ENCODE assay signal across 29 cellular contexts in the genomic region with DNA sequence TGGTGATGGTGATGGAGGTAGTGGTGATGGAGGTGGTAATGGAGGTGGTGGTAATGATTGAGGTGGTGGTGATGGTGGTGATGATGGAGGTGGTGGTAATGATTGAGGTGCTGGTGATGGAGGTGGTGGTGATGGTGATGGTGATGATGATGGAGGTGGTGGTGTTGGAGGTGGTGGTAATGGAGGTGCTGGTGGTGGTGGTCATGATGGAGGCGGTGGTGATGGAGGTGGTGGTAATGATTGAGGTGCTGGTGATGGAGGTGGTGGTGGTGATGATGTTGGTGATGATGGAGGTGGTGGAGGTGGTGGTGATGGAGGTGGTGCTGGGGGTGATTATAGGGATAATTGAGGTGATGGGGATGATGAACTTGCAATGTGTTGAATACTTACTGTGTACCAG.
"Had no signal": no experiment of that assay in that cellular context is flagged by ENCODE, and none has a peak within 500 bp of the region (broad histone marks: within the 10 kb centered on the region; RNA-seq: fewer than 3 reads in every experiment).

No MANE protein-coding gene starts in this region.

- DNase-seq: naive B cell; naive thymus-derived CD8-positive, alpha-beta T cell; nephron progenitor cell; occipital lobe; ovary; psoas muscle; right cardiac atrium; spleen; stimulated activated CD4-positive, alpha-beta T cell treated with anti-CD3 and anti-CD28 coated beads, Interleukin-12 subunit alpha, Interleukin-12 subunit beta, amount 100 ng/mL, for 4 hours; stimulated activated CD4-positive, alpha-beta T cell treated with anti-CD3 and anti-CD28 coated beads, Interleukin-1b, Interleukin-23, amount 100 ng/mL, for 48 hours; stimulated activated CD4-positive, alpha-beta T cell treated with anti-CD3 and anti-CD28 coated beads, Interleukin-4, amount 100 ng/mL, for 1 hour; stimulated activated CD4-positive, alpha-beta T cell treated with anti-CD3 and anti-CD28 coated beads, Interleukin-4, amount 100 ng/mL, for 4 hours; stimulated activated CD8-positive, alpha-beta memory T cell treated with anti-CD3 and anti-CD28 coated beads, Interleukin-4, amount 100 ng/mL, for 48 hours; stimulated activated naive CD4-positive, alpha-beta T cell; stimulated activated naive CD8-positive, alpha-beta T cell treated with anti-CD3 and anti-CD28 coated beads, Interleukin-15, amount 100 ng/mL, for 72 hours; stimulated activated naive CD8-positive, alpha-beta T cell treated with anti-CD3 and anti-CD28 coated beads, Interleukin-15, Interleukin-2, amounts not matched to agents 100 U/mL and 50 U/mL, for 24 hours; thyroid gland; upper lobe of right lung; uterus had no signal

- H3K9ac ChIP-seq: parathyroid adenoma had no signal

- H3K36me3 Mint-ChIP-seq: naive B cell; naive thymus-derived CD8-positive, alpha-beta T cell; stimulated activated memory B cell treated with anti-CD40 and anti-IgM and Interleukin-4, amounts not matched to agents 10 μg/mL and 1 μg/mL and 100 μg/mL, for 72 hours; type B pancreatic cell had no signal

- H3K4me3 ChIP-seq: ovary, psoas muscle, skin epidermis, smooth muscle cell, spleen, thoracic aorta, thyroid gland, tibial nerve, upper lobe of right lung, uterus had no signal

- H3K4me3 Mint-ChIP-seq: naive thymus-derived CD8-positive, alpha-beta T cell; nephron progenitor cell; neural crest cell; stimulated activated memory B cell treated with anti-CD40 and anti-IgM and Interleukin-4, amounts not matched to agents 10 μg/mL and 1 μg/mL and 100 μg/mL, for 72 hours; stimulated activated naive CD8-positive, alpha-beta T cell treated with anti-CD3 and anti-CD28 coated beads, Interleukin-15, amount 100 ng/mL, for 72 hours; type B pancreatic cell had no signal

- H3K36me3 ChIP-seq: ovary, spleen, thoracic aorta, thyroid gland, tibial nerve, upper lobe of right lung, uterus had no signal

- H3K9me3 ChIP-seq: ovary, psoas muscle, spleen, thoracic aorta, thyroid gland, tibial nerve, upper lobe of right lung, uterus had no signal

- H3K4me1 Mint-ChIP-seq: naive B cell; naive thymus-derived CD8-positive, alpha-beta T cell; nephron progenitor cell; neural crest cell; stimulated activated memory B cell treated with anti-CD40 and anti-IgM and Interleukin-4, amounts not matched to agents 10 μg/mL and 1 μg/mL and 100 μg/mL, for 72 hours; stimulated activated naive CD8-positive, alpha-beta T cell treated with anti-CD3 and anti-CD28 coated beads, Interleukin-15, amount 100 ng/mL, for 72 hours had no signal

- H3K9me3 Mint-ChIP-seq: type B pancreatic cell had no signal

- H3K4me2 ChIP-seq: smooth muscle cell had no signal

- H3K4me1 ChIP-seq: parathyroid adenoma, psoas muscle, spleen, thyroid gland, upper lobe of right lung, uterus had no signal

- H3K27ac ChIP-seq: ovary, parathyroid adenoma, psoas muscle, skin epidermis, spleen, thoracic aorta, thyroid gland, tibial nerve, upper lobe of right lung, uterus had no signal

- H3K27ac Mint-ChIP-seq: naive B cell; naive thymus-derived CD8-positive, alpha-beta T cell; nephron progenitor cell; progenitor cell of endocrine pancreas; stimulated activated memory B cell treated with anti-CD40 and anti-IgM and Interleukin-4, amounts not matched to agents 10 μg/mL and 1 μg/mL and 100 μg/mL, for 72 hours; type B pancreatic cell had no signal

- H3K27me3 Mint-ChIP-seq: stimulated activated naive CD8-positive, alpha-beta T cell treated with anti-CD3 and anti-CD28 coated beads, Interleukin-15, amount 100 ng/mL, for 72 hours had no signal

- H3K27me3 ChIP-seq: ovary, thyroid gland, uterus had no signal

- H2AFZ ChIP-seq: parathyroid adenoma had no signal

- ATAC-seq: naive thymus-derived CD8-positive, alpha-beta T cell; psoas muscle; right cardiac atrium; sciatic nerve; stimulated activated memory B cell treated with anti-CD40 and anti-IgM and Interleukin-4, amounts not matched to agents 10 μg/mL and 1 μg/mL and 100 μg/mL, for 72 hours; stimulated activated naive CD8-positive, alpha-beta T cell treated with anti-CD3 and anti-CD28 coated beads, Interleukin-15, amount 100 ng/mL, for 72 hours; stimulated activated naive CD8-positive, alpha-beta T cell treated with anti-CD3 and anti-CD28 coated beads, Interleukin-15, Interleukin-2, amounts not matched to agents 100 U/mL and 50 U/mL, for 24 hours; upper lobe of right lung had no signal
